In the genomic region with DNA sequence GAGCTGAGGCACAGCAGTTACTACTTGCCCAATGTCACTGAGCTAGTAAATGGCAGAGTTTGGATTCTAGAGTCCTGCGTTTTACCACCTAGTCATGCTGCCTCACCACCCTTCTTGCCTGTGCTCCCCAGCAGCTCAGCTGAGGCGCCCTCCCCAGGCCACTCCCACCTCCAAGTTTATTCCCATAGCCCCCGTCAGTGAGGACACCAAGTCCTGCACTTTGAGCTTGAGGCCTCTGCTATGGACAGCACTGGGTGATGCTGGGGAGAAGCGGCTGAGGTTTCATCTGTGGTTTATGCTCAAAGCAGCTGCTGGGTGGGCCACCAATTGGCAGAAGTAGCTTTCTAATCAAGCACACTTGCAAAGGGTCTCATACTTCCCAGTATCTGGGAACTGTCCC, we compare ENCODE assay signal across 7 cellular contexts. TPM values are rescaled to one million over a fixed set of nuclear protein-coding genes. Genes with fewer than 3 reads are reported as not detected.
"Had no signal": no experiment of that assay in that cellular context is flagged by ENCODE, and none has a peak within 500 bp of the region (broad histone marks: within the 10 kb centered on the region; RNA-seq: fewer than 3 reads in every experiment).

No MANE protein-coding gene starts in this region.

- H3K4me3 ChIP-seq: GM23338 had no signal

- H3K4me2 ChIP-seq: GM23338 had no signal

- H2AFZ ChIP-seq: GM23338 had no signal

- DNase-seq: H9, HCEC 1CT, KBM-7 had no signal

RNA-seq across cellular contexts. Expression of a gene that starts 36.7 kb away (rescaled TPM):
- total RNA-seq: GM23338, H1, H9 had no signal
- polyA plus RNA-seq: GM23338, H1, IgD-negative memory B cell had no signal

RNA-seq across cellular contexts. Expression of a gene that starts 37.4 kb away (rescaled TPM):
- total RNA-seq: HT-29 had no signal
